In the genomic region with DNA sequence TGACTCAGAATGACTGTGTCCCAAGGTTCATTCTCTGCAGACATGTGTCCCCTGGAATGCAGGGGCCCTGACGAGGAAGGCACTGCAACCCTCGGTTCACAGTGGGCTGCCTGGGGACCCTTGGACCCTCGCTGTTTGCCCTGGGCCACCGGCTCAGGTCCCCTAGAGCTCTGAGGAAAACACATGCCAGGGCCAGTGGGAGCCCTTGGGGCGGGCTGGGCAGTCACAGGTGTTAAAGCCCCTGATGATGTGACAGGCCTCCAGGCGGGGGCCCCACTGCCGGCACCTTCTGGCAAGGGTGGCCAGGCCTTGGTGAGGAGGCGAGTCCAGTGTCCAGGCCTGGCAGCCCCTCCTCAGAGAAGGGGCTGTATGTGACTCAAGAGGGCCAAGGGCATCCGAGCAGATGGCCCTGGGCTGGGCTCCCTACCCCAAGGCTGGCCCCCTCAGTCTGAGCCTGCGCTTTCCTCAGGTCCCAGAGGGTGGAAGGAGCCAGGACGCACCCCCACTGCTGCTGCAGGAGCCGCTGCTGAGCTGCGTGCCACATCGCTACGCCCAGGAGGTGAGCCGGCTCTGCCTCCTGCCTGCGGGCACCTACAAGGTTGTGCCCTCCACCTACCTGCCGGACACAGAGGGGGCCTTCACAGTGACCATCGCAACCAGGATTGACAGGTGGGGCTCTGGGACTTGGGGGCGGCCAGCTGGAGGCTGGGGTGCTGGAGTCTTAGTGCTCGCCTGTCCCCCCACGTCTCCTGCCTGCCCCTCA, we compare ENCODE assay signal across 23 cellular contexts. TPM values are rescaled to one million over a fixed set of nuclear protein-coding genes. Genes with fewer than 3 reads are reported as not detected.
DNase-seq lines count a peak whose midpoint lies in the region; ATAC-seq and TF ChIP-seq lines count a peak whose summit lies in the region.
"Had no signal": no experiment of that assay in that cellular context is flagged by ENCODE, and none has a peak within 500 bp of the region (broad histone marks: within the 10 kb centered on the region; RNA-seq: fewer than 3 reads in every experiment).

No MANE protein-coding gene starts in this region.

- ATAC-seq in left cardiac atrium: no peak
- ATAC-seq in CD8-positive, alpha-beta T cell: no peak
- ATAC-seq: effector memory CD8-positive, alpha-beta T cell; esophagus mucosa; foreskin keratinocyte; stimulated activated memory B cell treated with anti-CD40 and anti-IgM and Interleukin-4, amounts not matched to agents 10 μg/mL and 1 μg/mL and 100 μg/mL, for 72 hours had no signal

- H3K4me1 ChIP-seq in ovary (ENCODE audit: insufficient read depth): peaks cover 5% of the 10 kb centered on the region
- no peaks in the 10 kb centered on the region for H3K4me1 ChIP-seq in CD8-positive, alpha-beta T cell (ENCODE audit: insufficient read depth, low read length)
- H3K4me1 ChIP-seq: foreskin keratinocyte, vagina had no signal

- intact Hi-C loops in left cardiac atrium (cut with DNase I) (no loop called here), ovary (cut with DNase I) (no loop called here)
- intact Hi-C loops in CD8-positive, alpha-beta T cell (cut with DNase I, micrococcal nuclease): no loop called here

- WGBS in ovary, 3 donors: 90% methylated on average over 20 to 22 of the region's 22 CpGs

- H3K9me3 Mint-ChIP-seq in CD8-positive, alpha-beta T cell: no peaks in the 10 kb centered on the region
- H3K9me3 Mint-ChIP-seq: CD4-positive, alpha-beta T cell; effector memory CD8-positive, alpha-beta T cell; neural crest cell; stimulated activated memory B cell treated with anti-CD40 and anti-IgM and Interleukin-4, amounts not matched to agents 10 μg/mL and 1 μg/mL and 100 μg/mL, for 72 hours had no signal

- H3K27me3 ChIP-seq in ovary: no peaks in the 10 kb centered on the region
- H3K27me3 ChIP-seq in CD8-positive, alpha-beta T cell (ENCODE audit: insufficient read depth, low read length): no peaks in the 10 kb centered on the region
- H3K27me3 ChIP-seq: foreskin keratinocyte, vagina had no signal

- peaks cover 42% of the 10 kb centered on the region for H3K36me3 Mint-ChIP-seq in CD8-positive, alpha-beta T cell

- no peak for TF ChIP-seq POLR2A in ovary (IDR thresholded peaks at IDR 0.05)

- peak; percentile 0 for DNase-seq in stimulated activated CD4-positive, alpha-beta T cell treated with anti-CD3 and anti-CD28 coated beads, Interleukin-4, amount 100 ng/mL, for 1 hour
- no peak for DNase-seq in stimulated activated CD4-positive, alpha-beta T cell treated with anti-CD3 and anti-CD28 coated beads, Interleukin-4, amount 100 ng/mL, for 4 hours
- DNase-seq in left cardiac atrium (peak; percentile 17), ovary (peak in 3 of 5 donors; percentile 9 to 30 (median 16)), AG20443 (ENCODE audit: low spot score) (no peak), RKO (ENCODE audit: low spot score) (no peak), NCI-H446 treated with DMSO at 0.1 percent for 48 hours (lab: John Stamatoyannopoulos, UW) (no peak)
- DNase-seq in CD8-positive, alpha-beta T cell: no peak
- DNase-seq: activated gamma-delta T cell; DMS153; effector memory CD8-positive, alpha-beta T cell; foreskin keratinocyte; NCI-H1105 treated with DMSO at 0.1 percent for 48 hours; NCI-H2029 treated with DMSO at 0.1 percent for 48 hours; NCI-H2227 treated with DMSO at 0.1 percent for 48 hours; stimulated activated CD4-positive, alpha-beta T cell treated with anti-CD3 and anti-CD28 coated beads, Interleukin-1b, Interleukin-23, amount 100 ng/mL, for 48 hours had no signal

- H3K36me3 ChIP-seq in ovary: no peaks in the 10 kb centered on the region
- no peaks in the 10 kb centered on the region for H3K36me3 ChIP-seq in CD8-positive, alpha-beta T cell (ENCODE audit: insufficient read depth, low read length)

- no peak for TF ChIP-seq EP300 in ovary (IDR thresholded peaks at IDR 0.05)

- no peak overlapping the region for H3K27ac ChIP-seq in ovary
- no peak overlapping the region for H3K27ac ChIP-seq in CD8-positive, alpha-beta T cell (ENCODE audit: low read depth, low read length)
- H3K27ac ChIP-seq: foreskin keratinocyte, vagina, VCaP had no signal

- H3K9me3 ChIP-seq in ovary: no peaks in the 10 kb centered on the region
- H3K9me3 ChIP-seq in CD8-positive, alpha-beta T cell (ENCODE audit: low read length): no peaks in the 10 kb centered on the region
- H3K9me3 ChIP-seq: vagina had no signal

- H3K27me3 Mint-ChIP-seq in CD8-positive, alpha-beta T cell (ENCODE audit: low read depth): no peaks in the 10 kb centered on the region
- H3K27me3 Mint-ChIP-seq: CD4-positive, alpha-beta T cell; effector memory CD8-positive, alpha-beta T cell; progenitor cell of endocrine pancreas; stimulated activated memory B cell treated with anti-CD40 and anti-IgM and Interleukin-4, amounts not matched to agents 10 μg/mL and 1 μg/mL and 100 μg/mL, for 72 hours had no signal

- no peak overlapping the region for H3K4me3 Mint-ChIP-seq in CD8-positive, alpha-beta T cell
- H3K4me3 Mint-ChIP-seq: CD4-positive, alpha-beta T cell; effector memory CD8-positive, alpha-beta T cell; neural crest cell; stimulated activated memory B cell treated with anti-CD40 and anti-IgM and Interleukin-4, amounts not matched to agents 10 μg/mL and 1 μg/mL and 100 μg/mL, for 72 hours had no signal

- CTCF ChIA-PET in CD8-positive, alpha-beta T cell (lab: Charles Lee): no interaction called here

- TF ChIP-seq CTCF in ovary (IDR thresholded peaks at IDR 0.05): no peak
- no peak for TF ChIP-seq CTCF in CD8-positive, alpha-beta T cell (IDR thresholded peaks at IDR 0.05)

- POLR2A ChIA-PET in CD8-positive, alpha-beta T cell (lab: Charles Lee): interaction anchor here (1.5 kb wide), 1 partner anchor 11 kb away, joined by 3 read pairs; a partner anchor contains a TSS

- no peak overlapping the region for H3K27ac Mint-ChIP-seq in CD8-positive, alpha-beta T cell
- H3K27ac Mint-ChIP-seq: CD4-positive, alpha-beta T cell; effector memory CD8-positive, alpha-beta T cell; progenitor cell of endocrine pancreas; stimulated activated memory B cell treated with anti-CD40 and anti-IgM and Interleukin-4, amounts not matched to agents 10 μg/mL and 1 μg/mL and 100 μg/mL, for 72 hours had no signal

- H3K4me3 ChIP-seq in ovary: no peak overlapping the region
- H3K4me3 ChIP-seq in CD8-positive, alpha-beta T cell (ENCODE audit: low read depth, low read length): no peak overlapping the region
- H3K4me3 ChIP-seq: vagina had no signal

- no peaks in the 10 kb centered on the region for H3K4me1 Mint-ChIP-seq in CD8-positive, alpha-beta T cell (ENCODE audit: low read depth)
- H3K4me1 Mint-ChIP-seq: neural crest cell; stimulated activated memory B cell treated with anti-CD40 and anti-IgM and Interleukin-4, amounts not matched to agents 10 μg/mL and 1 μg/mL and 100 μg/mL, for 72 hours had no signal

RNA-seq across cellular contexts. Expression of a gene that starts 11.1 kb away (rescaled TPM):
- 10 to 100 TPM; 17.9 to 26.6 TPM for total RNA-seq in left cardiac atrium
- 10 to 100 TPM; 15.5 to 34.3 (median 26.8) TPM for total RNA-seq in ovary
- 10 to 100 TPM in 1 of 2 donors, 1 to 10 TPM in 1; 2.2 to 21.7 TPM for polyA plus RNA-seq in ovary
- 10 to 100 TPM; 65.9 to 68.9 TPM for total RNA-seq in CD8-positive, alpha-beta T cell

RNA-seq across cellular contexts. Expression of a gene that starts 27.7 kb away (rescaled TPM):
- total RNA-seq in left cardiac atrium (1 to 10 TPM; 1.1 to 1.3 TPM), ovary (1 to 10 TPM; 2.1 to 4.2 (median 2.5) TPM)
- 1 to 10 TPM in 1 of 2 donors, under 1 TPM in 1; 0.27 to 2.2 TPM for polyA plus RNA-seq in ovary
- 10 to 100 TPM; 17.5 to 18.7 TPM for total RNA-seq in CD8-positive, alpha-beta T cell

RNA-seq across cellular contexts. Expression of a gene that starts 29.3 kb away (rescaled TPM):
- total RNA-seq in left cardiac atrium (10 to 100 TPM; 47.3 to 67.6 TPM), ovary (10 to 100 TPM; 15.1 to 25.2 (median 23.2) TPM)
- 10 to 100 TPM in 1 of 2 donors, 1 to 10 TPM in 1; 3.5 to 27.3 TPM for polyA plus RNA-seq in ovary
- total RNA-seq in CD8-positive, alpha-beta T cell: 10 to 100 TPM; 73.3 to 75.0 TPM

RNA-seq across cellular contexts. Expression of a gene that starts 37.4 kb away (rescaled TPM):
- total RNA-seq in left cardiac atrium (1 to 10 TPM; 8.1 to 8.2 TPM), ovary (1 to 10 TPM; 2.7 to 9.9 (median 4.3) TPM)
- polyA plus RNA-seq in ovary: 1 to 10 TPM; 4.0 to 5.3 TPM
- 10 to 100 TPM; 16.4 to 17.3 TPM for total RNA-seq in CD8-positive, alpha-beta T cell

RNA-seq across cellular contexts. Expression of a gene that starts 39.8 kb away (rescaled TPM):
- 1 to 10 TPM; 4.9 to 8.1 TPM for total RNA-seq in left cardiac atrium
- 10 to 100 TPM; 13.7 to 24.2 (median 21.6) TPM for total RNA-seq in ovary
- polyA plus RNA-seq in ovary: 10 to 100 TPM; 11.5 to 13.8 TPM
- 10 to 100 TPM; 23.4 to 23.9 TPM for total RNA-seq in CD8-positive, alpha-beta T cell

Comparison
In these comparisons a context has a peak if more than half of its experiments do, and no peak if none do; other contexts are left out.
1. DNase-seq: peak in stimulated activated CD4-positive, alpha-beta T cell treated with anti-CD3 and anti-CD28 coated beads, Interleukin-4, amount 100 ng/mL, for 1 hour (single experiment), left cardiac atrium (single experiment) and ovary (3 of 5); none in stimulated activated CD4-positive, alpha-beta T cell treated with anti-CD3 and anti-CD28 coated beads, Interleukin-4, amount 100 ng/mL, for 4 hours (0 of 2), AG20443 (single experiment), CD8-positive, alpha-beta T cell (0 of 7), RKO (single experiment) and NCI-H446 treated with DMSO at 0.1 percent for 48 hours (single experiment).